8 cellular contexts compared by ENCODE assay signal in genomic region chr17:68290268-68290954, GRCh38. TPM values are rescaled to one million over a fixed set of nuclear protein-coding genes. Genes with fewer than 3 reads are reported as not detected.
DNase-seq lines count a peak whose midpoint lies in the region; ATAC-seq and TF ChIP-seq lines count a peak whose summit lies in the region.

No MANE protein-coding gene starts in this region.

- H3K27me3 Mint-ChIP-seq in activated T-cell treated with anti-CD3 and anti-CD28 coated beads, Interleukin-2, amount 50 U/mL, for 24 hours, result no peaks in the 10 kb centered on the region

- H3K4me1 ChIP-seq in ovary (ENCODE audit: insufficient read depth) (peaks cover 5% of the 10 kb centered on the region), uterus (peaks cover 0 to 16% of the 10 kb centered on the region in 2 donors)

- H3K4me1 Mint-ChIP-seq in activated T-cell treated with anti-CD3 and anti-CD28 coated beads, Interleukin-2, amount 50 U/mL, for 24 hours (ENCODE audit: low read depth), result peaks cover 59% of the 10 kb centered on the region

- peak overlapping the region; percentile 49 for H3K4me3 ChIP-seq in fibroblast of villous mesenchyme (ENCODE audit: low read depth, low read length)
- peak overlapping the region; percentile 47 for H3K4me3 ChIP-seq in ovary
- H3K4me3 ChIP-seq in uterus, result peak overlapping the region; percentile 33 to 65

- TF ChIP-seq CTCF in fibroblast of villous mesenchyme (IDR thresholded peaks at IDR 0.05; ENCODE audit: insufficient read depth, low read depth, low read length) (no peak), ovary (IDR thresholded peaks at IDR 0.05) (no peak), uterus (IDR thresholded peaks at IDR 0.05) (no peak)

- peak overlapping the region; percentile 93 for H3K4me3 Mint-ChIP-seq in activated T-cell treated with anti-CD3 and anti-CD28 coated beads, Interleukin-2, amount 50 U/mL, for 24 hours

- TF ChIP-seq POLR2A in ovary (IDR thresholded peaks at IDR 0.05), result no peak
- no peak for TF ChIP-seq POLR2A in uterus (IDR thresholded peaks at IDR 0.05)

- H3K36me3 Mint-ChIP-seq in activated T-cell treated with anti-CD3 and anti-CD28 coated beads, Interleukin-2, amount 50 U/mL, for 24 hours (ENCODE audit: low read depth), result peaks cover 17% of the 10 kb centered on the region

- DNase-seq in EL, result peak; percentile 18
- DNase-seq in NCI-H1092 (lab: John Stamatoyannopoulos, UW), result peak; percentile 6
- peak; percentile 76 for DNase-seq in activated T-cell treated with anti-CD3 and anti-CD28 coated beads, Interleukin-2, amount 50 U/mL, for 24 hours
- no peak for DNase-seq in fibroblast of villous mesenchyme (ENCODE audit: low read depth)
- DNase-seq in ovary, result peak in 4 of 5 donors; percentile 20 to 52 (median 34)
- DNase-seq in uterus, result no peak

- no peaks in the 10 kb centered on the region for H3K27me3 ChIP-seq in ovary
- no peaks in the 10 kb centered on the region for H3K27me3 ChIP-seq in uterus

- WGBS in ovary, 3 donors, result 1 to 3% (median 2%) methylated on average over 50 of the region's 50 CpGs

- TF ChIP-seq EP300 in ovary (IDR thresholded peaks at IDR 0.05), result no peak

- H3K36me3 ChIP-seq in ovary, result no peaks in the 10 kb centered on the region
- no peaks in the 10 kb centered on the region for H3K36me3 ChIP-seq in uterus

- H3K27ac Mint-ChIP-seq in activated T-cell treated with anti-CD3 and anti-CD28 coated beads, Interleukin-2, amount 50 U/mL, for 24 hours, result peak overlapping the region; percentile 93

- H3K9me3 Mint-ChIP-seq in activated T-cell treated with anti-CD3 and anti-CD28 coated beads, Interleukin-2, amount 50 U/mL, for 24 hours, result no peaks in the 10 kb centered on the region

- intact Hi-C loops in ovary (cut with DNase I) (no loop called here), uterus (cut with DNase I; ENCODE audit: low total_unique reads) (no loop called here)

- H3K27ac ChIP-seq in ovary (peak overlapping the region in 1 of 2 donors; percentile 75), uterus (no peak overlapping the region)

- H3K9me3 ChIP-seq in ovary (no peaks in the 10 kb centered on the region), uterus (no peaks in the 10 kb centered on the region)

- ATAC-seq in GM21737 (IDR thresholded peaks at IDR 0.05; ENCODE audit: unreplicated experiment) (no peak), HG03095 (IDR thresholded peaks at IDR 0.05; ENCODE audit: unreplicated experiment) (no peak)

RNA-seq across cellular contexts. Expression of gene SLC16A6, which starts 0.5 kb away (rescaled TPM):
- total RNA-seq in fibroblast of villous mesenchyme, result 1.6 and 2.2 TPM in 2 replicates
- total RNA-seq in ovary, result 10 to 100 TPM in 1 of 7 donors, 1 to 10 TPM in 3, under 1 TPM in 3; 0.46 to 11.3 (median 1.4) TPM
- 1 to 10 TPM in 1 of 2 donors, under 1 TPM in 1; 0.12 to 1.1 TPM for polyA plus RNA-seq in ovary
- 1 to 10 TPM in 2 of 4 donors, under 1 TPM in 1, not detected in 1; 0.35 to 1.5 (median 1.0) TPM for total RNA-seq in uterus

RNA-seq across cellular contexts. Expression of gene ARSG, which starts 0.9 kb away (rescaled TPM):
- total RNA-seq in fibroblast of villous mesenchyme (4.5 and 5.6 TPM in 2 replicates), ovary (10 to 100 TPM in 5 of 7 donors, 1 to 10 TPM in 2; 6.7 to 18.5 (median 11.1) TPM), uterus (1 to 10 TPM in 3 of 4 donors, under 1 TPM in 1; 0.59 to 6.4 (median 5.7) TPM)
- 10 to 100 TPM in 1 of 2 donors, 1 to 10 TPM in 1; 5.2 to 19.8 TPM for polyA plus RNA-seq in ovary

RNA-seq across cellular contexts. Expression of gene AMZ2, which starts 42.6 kb away (rescaled TPM):
- total RNA-seq in fibroblast of villous mesenchyme (77.6 and 98.0 TPM in 2 replicates), ovary (10 to 100 TPM; 30.4 to 69.6 (median 61.6) TPM), uterus (10 to 100 TPM; 26.9 to 60.9 (median 35.1) TPM)
- 100 to 1,000 TPM in 1 of 2 donors, 10 to 100 TPM in 1; 58.8 to 131 TPM for polyA plus RNA-seq in ovary

Comparison
In these comparisons a context has a peak if more than half of its experiments do, and no peak if none do; other contexts are left out.
1. DNase-seq: peak in EL (single experiment), NCI-H1092 (single experiment), activated T-cell treated with anti-CD3 and anti-CD28 coated beads, Interleukin-2, amount 50 U/mL, for 24 hours (single experiment) and ovary (4 of 5); none in fibroblast of villous mesenchyme (single experiment) and uterus (0 of 2).
2. Peak in every context shown above with its lines, with median percentiles within 50 percentile points of each other: H3K4me3 ChIP-seq.